ENCODE assay signal across 9 cellular contexts in genomic region chr17:2068101-2068518, GRCh38. TPM values are rescaled to one million over a fixed set of nuclear protein-coding genes. Genes with fewer than 3 reads are reported as not detected.
DNase-seq lines count a peak whose midpoint lies in the region; TF ChIP-seq lines count a peak whose summit lies in the region.
"Had no signal": no experiment of that assay in that cellular context is flagged by ENCODE, and none has a peak within 500 bp of the region (broad histone marks: within the 10 kb centered on the region; RNA-seq: fewer than 3 reads in every experiment).

No MANE protein-coding gene starts in this region.

- H3K27me3 ChIP-seq in testis: no peaks in the 10 kb centered on the region

- no peaks in the 10 kb centered on the region for H3K9me3 ChIP-seq in testis

- H3K4me1 Mint-ChIP-seq in activated T-helper 1 cell treated with anti-CD3 and anti-CD28 coated beads, Interleukin-12 subunit alpha, Interleukin-12 subunit beta, Interleukin-2, Interleukin-4 antibody, amounts not matched to agents 30 ng/mL and 10 ng/mL and 1 ng/mL, durations not matched to agents 14 hours and 24 hours and 36 hours (ENCODE audit: low read depth): peaks cover 74% of the 10 kb centered on the region
- peaks cover 40% of the 10 kb centered on the region for H3K4me1 Mint-ChIP-seq in glutamatergic neuron (ENCODE audit: low read depth, unreplicated experiment)

- H3K4me3 Mint-ChIP-seq in activated T-helper 1 cell treated with anti-CD3 and anti-CD28 coated beads, Interleukin-12 subunit alpha, Interleukin-12 subunit beta, Interleukin-2, Interleukin-4 antibody, amounts not matched to agents 30 ng/mL and 10 ng/mL and 1 ng/mL, durations not matched to agents 14 hours and 24 hours and 36 hours: peak overlapping the region; percentile 11
- no peak overlapping the region for H3K4me3 Mint-ChIP-seq in glutamatergic neuron (ENCODE audit: unreplicated experiment)
- H3K4me3 Mint-ChIP-seq: naive thymus-derived CD8-positive, alpha-beta T cell had no signal

- peak overlapping the region; percentile 9 for H3K27ac Mint-ChIP-seq in activated T-helper 1 cell treated with anti-CD3 and anti-CD28 coated beads, Interleukin-12 subunit alpha, Interleukin-12 subunit beta, Interleukin-2, Interleukin-4 antibody, amounts not matched to agents 30 ng/mL and 10 ng/mL and 1 ng/mL, durations not matched to agents 14 hours and 24 hours and 36 hours
- peak overlapping the region; percentile 87 for H3K27ac Mint-ChIP-seq in glutamatergic neuron (ENCODE audit: unreplicated experiment)

- intact Hi-C loops in activated T-helper 1 cell treated with anti-CD3 and anti-CD28 coated beads, Interleukin-12 subunit alpha, Interleukin-12 subunit beta, Interleukin-2, Interleukin-4 antibody, amounts not matched to agents 30 ng/mL and 10 ng/mL and 1 ng/mL, durations not matched to agents 14 hours and 24 hours and 36 hours (cut with micrococcal nuclease): no loop called here
- intact Hi-C loops in testis (cut with DNase I; ENCODE audit: low total_unique reads): no loop called here

- H3K27me3 Mint-ChIP-seq in activated T-helper 1 cell treated with anti-CD3 and anti-CD28 coated beads, Interleukin-12 subunit alpha, Interleukin-12 subunit beta, Interleukin-2, Interleukin-4 antibody, amounts not matched to agents 30 ng/mL and 10 ng/mL and 1 ng/mL, durations not matched to agents 14 hours and 24 hours and 36 hours (ENCODE audit: insufficient read depth): no peaks in the 10 kb centered on the region
- H3K27me3 Mint-ChIP-seq in glutamatergic neuron (ENCODE audit: unreplicated experiment): peaks cover 28% of the 10 kb centered on the region

- H3K36me3 Mint-ChIP-seq in activated T-helper 1 cell treated with anti-CD3 and anti-CD28 coated beads, Interleukin-12 subunit alpha, Interleukin-12 subunit beta, Interleukin-2, Interleukin-4 antibody, amounts not matched to agents 30 ng/mL and 10 ng/mL and 1 ng/mL, durations not matched to agents 14 hours and 24 hours and 36 hours (ENCODE audit: low read depth): peaks cover 51% of the 10 kb centered on the region
- no peaks in the 10 kb centered on the region for H3K36me3 Mint-ChIP-seq in glutamatergic neuron (ENCODE audit: unreplicated experiment)

- TF ChIP-seq POLR2A in testis (IDR thresholded peaks at IDR 0.05): no peak

- H3K4me3 ChIP-seq in HFF-Myc (replicated peaks; ENCODE audit: low read depth, low read length): no peak overlapping the region
- H3K4me3 ChIP-seq in testis: no peak overlapping the region

- H3K4me1 ChIP-seq in testis: peaks cover 67% of the 10 kb centered on the region

- H3K27ac ChIP-seq in testis: peak overlapping the region; percentile 78 to 81

- H3K36me3 ChIP-seq in testis (ENCODE audit: low read depth, missing control alignments): no peaks in the 10 kb centered on the region

- DNase-seq in HFF-Myc (ENCODE audit: extremely low read depth, low read depth) (no peak), glutamatergic neuron (no peak), testis (no peak), HT-29 (ENCODE audit: low spot score) (no peak), NCI-H2029 treated with DMSO at 0.1 percent for 48 hours (lab: John Stamatoyannopoulos, UW) (no peak), iPS-NIHi11 (ENCODE audit: low spot score) (no peak)
- DNase-seq in activated T-helper 1 cell treated with anti-CD3 and anti-CD28 coated beads, Interleukin-12 subunit alpha, Interleukin-12 subunit beta, Interleukin-2, Interleukin-4 antibody, amounts not matched to agents 30 ng/mL and 10 ng/mL and 1 ng/mL, durations not matched to agents 14 hours and 24 hours and 36 hours (ENCODE audit: low spot score): no peak
- DNase-seq: activated CD4-positive, alpha-beta T cell treated with anti-CD3 and anti-CD28 coated beads for 1 hour; naive thymus-derived CD8-positive, alpha-beta T cell had no signal

- 48 to 59% methylated on average over 2 to 6 of the region's 6 CpGs for WGBS in testis, 2 donors

- no peaks in the 10 kb centered on the region for H3K9me3 Mint-ChIP-seq in activated T-helper 1 cell treated with anti-CD3 and anti-CD28 coated beads, Interleukin-12 subunit alpha, Interleukin-12 subunit beta, Interleukin-2, Interleukin-4 antibody, amounts not matched to agents 30 ng/mL and 10 ng/mL and 1 ng/mL, durations not matched to agents 14 hours and 24 hours and 36 hours
- H3K9me3 Mint-ChIP-seq in glutamatergic neuron (ENCODE audit: unreplicated experiment): peaks cover 18% of the 10 kb centered on the region
- H3K9me3 Mint-ChIP-seq: naive thymus-derived CD8-positive, alpha-beta T cell had no signal

- TF ChIP-seq CTCF in HFF-Myc (IDR thresholded peaks at IDR 0.05; ENCODE audit: low read depth, low read length, missing control alignments): peak; percentile 8
- no peak for TF ChIP-seq CTCF in glutamatergic neuron (IDR thresholded peaks at IDR 0.05; ENCODE audit: partially characterized antibody, unreplicated experiment)
- TF ChIP-seq CTCF in testis (IDR thresholded peaks at IDR 0.05): no peak

RNA-seq across cellular contexts. Expression of gene HIC1, which starts 13.2 kb away (rescaled TPM):
- total RNA-seq in activated T-helper 1 cell treated with anti-CD3 and anti-CD28 coated beads, Interleukin-12 subunit alpha, Interleukin-12 subunit beta, Interleukin-2, Interleukin-4 antibody, amounts not matched to agents 30 ng/mL and 10 ng/mL and 1 ng/mL, durations not matched to agents 14 hours and 24 hours and 36 hours: 45.6 and 47.0 TPM in 2 replicates
- total RNA-seq in glutamatergic neuron (ENCODE audit: unreplicated experiment): 2.5 TPM
- 10 to 100 TPM; 36.1 to 38.4 TPM for total RNA-seq in testis
- polyA plus RNA-seq in testis (ENCODE audit: insufficient read depth, low read depth, low replicate concordance): 8.7 TPM
- total RNA-seq in HT-29 (2014; rRNA removed; shearing (Covaris generic)): 0.31 and 0.55 TPM in 2 replicates

RNA-seq across cellular contexts. Expression of gene OVCA2, which starts 26.3 kb away (rescaled TPM):
- total RNA-seq in activated T-helper 1 cell treated with anti-CD3 and anti-CD28 coated beads, Interleukin-12 subunit alpha, Interleukin-12 subunit beta, Interleukin-2, Interleukin-4 antibody, amounts not matched to agents 30 ng/mL and 10 ng/mL and 1 ng/mL, durations not matched to agents 14 hours and 24 hours and 36 hours: 43.9 and 44.0 TPM in 2 replicates
- 16.3 TPM for total RNA-seq in glutamatergic neuron (ENCODE audit: unreplicated experiment)
- total RNA-seq in testis: 10 to 100 TPM; 46.3 to 55.1 TPM
- polyA plus RNA-seq in testis (ENCODE audit: insufficient read depth, low read depth, low replicate concordance): 46.3 TPM
- total RNA-seq in HT-29 (2014; rRNA removed; shearing (Covaris generic)): 54.1 and 56.8 TPM in 2 replicates

RNA-seq across cellular contexts. Expression of gene DPH1, which starts 38.2 kb away (rescaled TPM):
- total RNA-seq in activated T-helper 1 cell treated with anti-CD3 and anti-CD28 coated beads, Interleukin-12 subunit alpha, Interleukin-12 subunit beta, Interleukin-2, Interleukin-4 antibody, amounts not matched to agents 30 ng/mL and 10 ng/mL and 1 ng/mL, durations not matched to agents 14 hours and 24 hours and 36 hours: 49.4 and 61.3 TPM in 2 replicates
- total RNA-seq in glutamatergic neuron (ENCODE audit: unreplicated experiment) (36.4 TPM), testis (10 to 100 TPM; 91.9 to 93.3 TPM)
- 32.6 TPM for polyA plus RNA-seq in testis (ENCODE audit: insufficient read depth, low read depth, low replicate concordance)
- total RNA-seq in HT-29 (2014; rRNA removed; shearing (Covaris generic)): 31.6 and 38.5 TPM in 2 replicates

RNA-seq across cellular contexts. Expression of gene RTN4RL1, which starts 43.0 kb away (rescaled TPM):
- total RNA-seq in activated T-helper 1 cell treated with anti-CD3 and anti-CD28 coated beads, Interleukin-12 subunit alpha, Interleukin-12 subunit beta, Interleukin-2, Interleukin-4 antibody, amounts not matched to agents 30 ng/mL and 10 ng/mL and 1 ng/mL, durations not matched to agents 14 hours and 24 hours and 36 hours: 1.0 TPM in 2 replicates
- total RNA-seq in glutamatergic neuron (ENCODE audit: unreplicated experiment) (50.3 TPM), testis (1 to 10 TPM; 1.7 to 1.8 TPM)
- polyA plus RNA-seq in testis (ENCODE audit: insufficient read depth, low read depth, low replicate concordance): 1.8 TPM
- not detected in 2 replicates for total RNA-seq in HT-29 (2014; rRNA removed; shearing (Covaris generic))

Comparison
In these comparisons a context has a peak if more than half of its experiments do, and no peak if none do; other contexts are left out.
1. RNA of gene HIC1, which starts 13.2 kb away (total RNA-seq): 45.6 to 47.0 TPM in activated T-helper 1 cell treated with anti-CD3 and anti-CD28 coated beads, Interleukin-12 subunit alpha, Interleukin-12 subunit beta, Interleukin-2, Interleukin-4 antibody, amounts not matched to agents 30 ng/mL and 10 ng/mL and 1 ng/mL, durations not matched to agents 14 hours and 24 hours and 36 hours and 36.1 to 38.4 TPM in testis; 2.5 TPM in glutamatergic neuron (single experiment) and 0.31 to 0.55 TPM in HT-29; every median in the first group is over 10 times any median in the second.